Comparison of ENCODE assay signal across 1 cellular context in genomic region chr3:3105246-3105645, GRCh38.
TF ChIP-seq lines count a peak whose summit lies in the region.

No MANE protein-coding gene starts in this region.

TF ChIP-seq in GM23338, 12 proteins besides CTCF, POLR2A, EP300 and RAD21 (continued from another document):
- TF ChIP-seq, protein P1, sequence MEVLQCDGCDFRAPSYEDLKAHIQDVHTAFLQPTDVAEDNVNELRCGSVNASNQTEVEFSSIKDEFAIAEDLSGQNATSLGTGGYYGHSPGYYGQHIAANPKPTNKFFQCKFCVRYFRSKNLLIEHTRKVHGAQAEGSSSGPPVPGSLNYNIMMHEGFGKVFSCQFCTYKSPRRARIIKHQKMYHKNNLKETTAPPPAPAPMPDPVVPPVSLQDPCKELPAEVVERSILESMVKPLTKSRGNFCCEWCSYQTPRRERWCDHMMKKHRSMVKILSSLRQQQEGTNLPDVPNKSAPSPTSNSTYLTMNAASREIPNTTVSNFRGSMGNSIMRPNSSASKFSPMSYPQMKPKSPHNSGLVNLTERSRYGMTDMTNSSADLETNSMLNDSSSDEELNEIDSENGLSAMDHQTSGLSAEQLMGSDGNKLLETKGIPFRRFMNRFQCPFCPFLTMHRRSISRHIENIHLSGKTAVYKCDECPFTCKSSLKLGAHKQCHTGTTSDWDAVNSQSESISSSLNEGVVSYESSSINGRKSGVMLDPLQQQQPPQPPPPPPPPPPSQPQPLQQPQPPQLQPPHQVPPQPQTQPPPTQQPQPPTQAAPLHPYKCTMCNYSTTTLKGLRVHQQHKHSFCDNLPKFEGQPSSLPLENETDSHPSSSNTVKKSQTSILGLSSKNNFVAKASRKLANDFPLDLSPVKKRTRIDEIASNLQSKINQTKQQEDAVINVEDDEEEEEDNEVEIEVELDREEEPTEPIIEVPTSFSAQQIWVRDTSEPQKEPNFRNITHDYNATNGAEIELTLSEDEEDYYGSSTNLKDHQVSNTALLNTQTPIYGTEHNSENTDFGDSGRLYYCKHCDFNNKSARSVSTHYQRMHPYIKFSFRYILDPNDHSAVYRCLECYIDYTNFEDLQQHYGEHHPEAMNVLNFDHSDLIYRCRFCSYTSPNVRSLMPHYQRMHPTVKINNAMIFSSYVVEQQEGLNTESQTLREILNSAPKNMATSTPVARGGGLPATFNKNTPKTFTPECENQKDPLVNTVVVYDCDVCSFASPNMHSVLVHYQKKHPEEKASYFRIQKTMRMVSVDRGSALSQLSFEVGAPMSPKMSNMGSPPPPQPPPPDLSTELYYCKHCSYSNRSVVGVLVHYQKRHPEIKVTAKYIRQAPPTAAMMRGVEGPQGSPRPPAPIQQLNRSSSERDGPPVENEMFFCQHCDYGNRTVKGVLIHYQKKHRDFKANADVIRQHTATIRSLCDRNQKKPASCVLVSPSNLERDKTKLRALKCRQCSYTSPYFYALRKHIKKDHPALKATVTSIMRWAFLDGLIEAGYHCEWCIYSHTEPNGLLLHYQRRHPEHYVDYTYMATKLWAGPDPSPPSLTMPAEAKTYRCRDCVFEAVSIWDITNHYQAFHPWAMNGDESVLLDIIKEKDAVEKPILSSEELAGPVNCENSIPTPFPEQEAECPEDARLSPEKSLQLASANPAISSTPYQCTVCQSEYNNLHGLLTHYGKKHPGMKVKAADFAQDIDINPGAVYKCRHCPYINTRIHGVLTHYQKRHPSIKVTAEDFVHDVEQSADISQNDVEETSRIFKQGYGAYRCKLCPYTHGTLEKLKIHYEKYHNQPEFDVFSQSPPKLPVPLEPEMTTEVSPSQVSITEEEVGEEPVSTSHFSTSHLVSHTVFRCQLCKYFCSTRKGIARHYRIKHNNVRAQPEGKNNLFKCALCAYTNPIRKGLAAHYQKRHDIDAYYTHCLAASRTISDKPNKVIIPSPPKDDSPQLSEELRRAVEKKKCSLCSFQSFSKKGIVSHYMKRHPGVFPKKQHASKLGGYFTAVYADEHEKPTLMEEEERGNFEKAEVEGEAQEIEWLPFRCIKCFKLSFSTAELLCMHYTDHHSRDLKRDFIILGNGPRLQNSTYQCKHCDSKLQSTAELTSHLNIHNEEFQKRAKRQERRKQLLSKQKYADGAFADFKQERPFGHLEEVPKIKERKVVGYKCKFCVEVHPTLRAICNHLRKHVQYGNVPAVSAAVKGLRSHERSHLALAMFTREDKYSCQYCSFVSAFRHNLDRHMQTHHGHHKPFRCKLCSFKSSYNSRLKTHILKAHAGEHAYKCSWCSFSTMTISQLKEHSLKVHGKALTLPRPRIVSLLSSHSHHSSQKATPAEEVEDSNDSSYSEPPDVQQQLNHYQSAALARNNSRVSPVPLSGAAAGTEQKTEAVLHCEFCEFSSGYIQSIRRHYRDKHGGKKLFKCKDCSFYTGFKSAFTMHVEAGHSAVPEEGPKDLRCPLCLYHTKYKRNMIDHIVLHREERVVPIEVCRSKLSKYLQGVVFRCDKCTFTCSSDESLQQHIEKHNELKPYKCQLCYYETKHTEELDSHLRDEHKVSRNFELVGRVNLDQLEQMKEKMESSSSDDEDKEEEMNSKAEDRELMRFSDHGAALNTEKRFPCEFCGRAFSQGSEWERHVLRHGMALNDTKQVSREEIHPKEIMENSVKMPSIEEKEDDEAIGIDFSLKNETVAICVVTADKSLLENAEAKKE (CRISPR knock-in tag; IDR thresholded peaks at IDR 0.05): no peak
- TF ChIP-seq REST (IDR thresholded peaks at IDR 0.05; ENCODE audit: unreplicated experiment): no peak
